17 cellular contexts compared by ENCODE assay signal in the genomic region with DNA sequence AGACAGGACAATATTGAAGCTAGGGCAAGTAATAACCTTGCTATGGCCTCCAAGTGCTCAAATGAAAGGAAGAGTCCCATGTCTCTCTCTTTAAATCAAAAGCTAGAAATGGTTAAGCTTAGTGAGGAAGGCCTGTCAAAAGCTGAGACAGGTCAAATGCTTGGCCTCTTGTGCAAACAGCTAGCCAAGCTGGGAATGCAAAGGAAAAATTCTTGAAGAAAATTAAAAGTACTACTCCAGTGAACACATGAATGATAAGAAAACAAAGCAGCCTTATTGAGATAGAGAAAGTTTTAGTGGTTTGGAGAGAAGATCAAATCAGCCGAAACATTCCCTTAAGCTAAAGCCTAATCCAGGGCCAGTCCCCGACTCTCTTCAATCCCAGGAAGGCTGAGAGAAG.
DNase-seq lines count a peak whose midpoint lies in the region; ATAC-seq and TF ChIP-seq lines count a peak whose summit lies in the region.
"Had no signal": no experiment of that assay in that cellular context is flagged by ENCODE, and none has a peak within 500 bp of the region (broad histone marks: within the 10 kb centered on the region; RNA-seq: fewer than 3 reads in every experiment).

No MANE protein-coding gene starts in this region.

- POLR2A ChIA-PET in Caco-2 (lab: Charles Lee): interaction anchor here (0.9 to 1.4 kb wide), 2 partner anchors 20 to 51 kb away, joined by 3 to 4 read pairs; no protein-coding TSS in a partner anchor

- no TSS peak for BruUV-seq in Caco-2 (replicated peaks; lab: Mats Ljungman, UMichigan)

- H3K4me1 ChIP-seq in Caco-2: peaks cover 28% of the 10 kb centered on the region

- DNase-seq in Caco-2 (peak; percentile 76 to 81), astrocyte of the hippocampus (ENCODE audit: low read depth, low spot score) (peak; percentile 12), iris pigment epithelial cell (ENCODE audit: low read depth) (peak; percentile 12), osteocyte (ENCODE audit: extremely low spot score, unreplicated experiment) (no peak), ACHN (no peak), GM19238 (ENCODE audit: insufficient read length, low spot score) (no peak)
- DNase-seq: HFFc6, MG63, NCI-H1092 treated with DMSO at 0.1 percent for 48 hours, NCI-H1694, NCI-H2107, NCI-H345, NCI-H69, PC-9 had no signal

- H3K36me3 Mint-ChIP-seq in Caco-2 (ENCODE audit: insufficient read depth, unreplicated experiment) (peaks cover 15% of the 10 kb centered on the region), osteocyte (ENCODE audit: unreplicated experiment) (no peaks in the 10 kb centered on the region)

- peaks cover 39% of the 10 kb centered on the region for H3K4me1 Mint-ChIP-seq in Caco-2 (ENCODE audit: low read depth, unreplicated experiment)
- H3K4me1 Mint-ChIP-seq in osteocyte (ENCODE audit: unreplicated experiment): peaks cover 25% of the 10 kb centered on the region

- CTCF ChIA-PET in Caco-2 (lab: Charles Lee): interaction anchor here (0.6 to 1.1 kb wide), 7 partner anchors 21 to 184 kb away, joined by 3 to 5 read pairs (median 4); no protein-coding TSS in a partner anchor

- H3K27me3 ChIP-seq in Caco-2 (replicated peaks; ENCODE audit: control insufficient read depth, insufficient read depth, low read length): no peaks in the 10 kb centered on the region
- H3K27me3 ChIP-seq: MG63 had no signal

- TF ChIP-seq CTCF in Caco-2 (IDR thresholded peaks at IDR 0.05; ENCODE audit: insufficient read depth in 1 of 2, low read depth in 1 of 2, low read length in 1 of 2, severe bottlenecking in 1 of 2, unreplicated experiment in 1 of 2) (no peak), osteocyte (IDR thresholded peaks at IDR 0.05) (no peak)

- H3K4me3 Mint-ChIP-seq in Caco-2 (ENCODE audit: unreplicated experiment) (peak overlapping the region; percentile 49), osteocyte (ENCODE audit: unreplicated experiment) (no peak overlapping the region)
- H3K4me3 Mint-ChIP-seq: HFFc6 had no signal

- in situ Hi-C loops in ACHN (cut with HindIII; ENCODE audit: low pct_ligation_motif_present, low pct_unique_long_range_greater_than_20kb, low sequenced_read_pairs): no loop called here

- ATAC-seq in GM18867 (IDR thresholded peaks at IDR 0.05; ENCODE audit: unreplicated experiment): no peak
- no peak for ATAC-seq in HG02571 (IDR thresholded peaks at IDR 0.05; ENCODE audit: unreplicated experiment)
- ATAC-seq: GM12878 had no signal

- peak overlapping the region; percentile 84 for H3K27ac Mint-ChIP-seq in Caco-2 (ENCODE audit: unreplicated experiment)
- H3K27ac Mint-ChIP-seq in osteocyte (ENCODE audit: unreplicated experiment): peak overlapping the region; percentile 61
- H3K27ac Mint-ChIP-seq: HFFc6 had no signal

- intact Hi-C loops in Caco-2 (cut with micrococcal nuclease; ENCODE audit: unreplicated experiment): loop anchor here (1.0 to 5.0 kb wide), 6 partner anchors 21 to 137 kb away; no protein-coding TSS in a partner anchor

- H3K4me3 ChIP-seq in Caco-2 (ENCODE audit: low read depth, low read length): no peak overlapping the region
- H3K4me3 ChIP-seq: GM12878, MG63, PC-9 had no signal

- H3K9me3 Mint-ChIP-seq in Caco-2 (ENCODE audit: unreplicated experiment) (peaks cover 10% of the 10 kb centered on the region), osteocyte (ENCODE audit: unreplicated experiment) (peaks cover 6% of the 10 kb centered on the region)
- H3K9me3 Mint-ChIP-seq: HFFc6 had no signal

- H3K36me3 ChIP-seq in Caco-2 (ENCODE audit: control insufficient read depth, insufficient read depth, low read length): no peaks in the 10 kb centered on the region
- H3K36me3 ChIP-seq: MG63 had no signal

- H3K27me3 Mint-ChIP-seq in Caco-2 (ENCODE audit: insufficient read depth, unreplicated experiment) (no peaks in the 10 kb centered on the region), osteocyte (ENCODE audit: unreplicated experiment) (no peaks in the 10 kb centered on the region)

- peaks cover 4% of the 10 kb centered on the region; the same call in 1 of the 2 replicates for H3K9me3 ChIP-seq in Caco-2
- H3K9me3 ChIP-seq: MG63 had no signal

Comparison
In these comparisons a context has a peak if more than half of its experiments do, and no peak if none do; other contexts are left out.
1. DNase-seq: peak in Caco-2 (2 of 2), astrocyte of the hippocampus (single experiment) and iris pigment epithelial cell (single experiment); none in osteocyte (single experiment), ACHN (single experiment) and GM19238 (single experiment).